ENCODE assay signal across 18 cellular contexts in genomic region chr7:101205901-101206664, GRCh38. TPM values are rescaled to one million over a fixed set of nuclear protein-coding genes. Genes with fewer than 3 reads are reported as not detected.
DNase-seq lines count a peak whose midpoint lies in the region; FAIRE-seq and TF ChIP-seq lines count a peak whose summit lies in the region.
"Had no signal": no experiment of that assay in that cellular context is flagged by ENCODE, and none has a peak within 500 bp of the region (broad histone marks: within the 10 kb centered on the region; RNA-seq: fewer than 3 reads in every experiment).

No MANE protein-coding gene starts in this region.

- H3K23me2 ChIP-seq in H9 (ENCODE audit: insufficient read length, low read depth, low read length, poor library complexity, severe bottlenecking) (peaks cover 3% of the 10 kb centered on the region), H1 (ENCODE audit: low read depth, low read length) (peaks cover 8% of the 10 kb centered on the region; the same call in 1 of the 2 replicates)

- H3K79me2 ChIP-seq in H9 (ENCODE audit: insufficient read depth, low read length) (no peaks in the 10 kb centered on the region), H1 (ENCODE audit: control insufficient read depth in 1 of 2, insufficient read depth in 2 of 2, low read length in 2 of 2) (no peaks in the 10 kb centered on the region), osteoblast (ENCODE audit: insufficient read depth, low read length) (no peaks in the 10 kb centered on the region)

- no peak overlapping the region for H3K14ac ChIP-seq in H9 (ENCODE audit: insufficient read depth, low read length)
- no peak overlapping the region for H3K14ac ChIP-seq in H1 (ENCODE audit: insufficient read length)

- H3K23ac ChIP-seq in H9 (ENCODE audit: insufficient read length, low read depth, low read length) (no peak overlapping the region), H1 (ENCODE audit: insufficient read length) (no peak overlapping the region)

- no peak overlapping the region for H2BK120ac ChIP-seq in H9 (ENCODE audit: low read depth, low read length, poor library complexity, severe bottlenecking)
- no peak overlapping the region for H2BK120ac ChIP-seq in H1 (replicated peaks; ENCODE audit: low read depth, low read length)

- no peak for DNase-seq in T-helper 2 cell treated with Interferon-gamma antibody and Interleukin-4, amounts not matched to agents 5 μg/mL and 100 μg/mL, for 36 hours (ENCODE audit: low spot score)
- no peak for DNase-seq in T-helper 2 cell
- DNase-seq in H9, result no peak
- DNase-seq in H1 (ENCODE audit: low read depth in 1 of 2, low spot score in 2 of 2), result no peak
- DNase-seq in osteoblast (ENCODE audit: insufficient read length, low spot score, missing footprints), result peak; percentile 65
- no peak for DNase-seq in NCI-H1694 treated with DMSO at 0.1 percent for 48 hours (lab: John Stamatoyannopoulos, UW)
- no peak for DNase-seq in NCI-H2107 (lab: John Stamatoyannopoulos, UW)
- no peak for DNase-seq in transverse colon
- DNase-seq: AML-193, DMS79 treated with DMSO at 0.1 percent for 48 hours, HCEC 1CT, KBM-7, NCI-H1105, NCI-H2081 treated with DMSO at 0.1 percent for 48 hours, NCI-H524, NCI-H82, RPMI8226, SIG-M5 had no signal

- CTCF ChIA-PET in H1 (lab: Charles Lee; ENCODE audit: partially characterized antibody), result interaction anchor here (0.6 to 1.8 kb wide), 5 partner anchors 14 to 231 kb away, joined by 3 to 6 read pairs (median 4); no protein-coding TSS in a partner anchor

- peaks cover 3% of the 10 kb centered on the region for H3K4me1 Mint-ChIP-seq in T-helper 2 cell treated with Interferon-gamma antibody and Interleukin-4, amounts not matched to agents 5 μg/mL and 100 μg/mL, for 36 hours (ENCODE audit: low read depth)
- H3K4me1 Mint-ChIP-seq in H9, result peaks cover 2 to 3% of the 10 kb centered on the region in 2 experiments

- no peak overlapping the region for H2AFZ ChIP-seq in H9 (ENCODE audit: low read length)
- H2AFZ ChIP-seq in H1 (ENCODE audit: low read length), result no peak overlapping the region
- H2AFZ ChIP-seq in osteoblast (ENCODE audit: low read length), result no peak overlapping the region

- H3K56ac ChIP-seq in H9 (ENCODE audit: insufficient read length, low read depth, low read length), result no peak overlapping the region
- no peak overlapping the region for H3K56ac ChIP-seq in H1 (replicated peaks; ENCODE audit: insufficient read length, low read depth, low read length)

- no peak for TF ChIP-seq CTCF in H9 (conservative IDR thresholded peaks at IDR 0.05)
- no peak for TF ChIP-seq CTCF in H1 (IDR thresholded peaks at IDR 0.05; ENCODE audit: control extremely low read depth in 1 of 3, insufficient read depth in 1 of 3, low read depth in 1 of 3, low read length in 3 of 3)
- TF ChIP-seq CTCF in osteoblast (IDR thresholded peaks at IDR 0.05; ENCODE audit: extremely low read depth, low read depth, low read length), result no peak
- TF ChIP-seq CTCF in transverse colon (IDR thresholded peaks at IDR 0.05), result no peak

- H3K4ac ChIP-seq in H9 (ENCODE audit: low read depth, low read length) (no peak overlapping the region), H1 (replicated peaks; ENCODE audit: insufficient read length, low read depth, low read length) (no peak overlapping the region)

- H3K36me3 ChIP-seq in H1 (ENCODE audit: control insufficient read depth in 2 of 4, insufficient read depth in 4 of 4, low read length in 3 of 4) (no peaks in the 10 kb centered on the region; a peak in 1 of 8 replicates), osteoblast (ENCODE audit: insufficient read depth, low read length) (peaks cover 20% of the 10 kb centered on the region), transverse colon (peaks cover 0 to 18% (median 6%) of the 10 kb centered on the region in 4 donors)

- H4K5ac ChIP-seq in H9 (ENCODE audit: insufficient read length, low read depth, low read length) (no peak overlapping the region), H1 (ENCODE audit: insufficient read length, low read depth, low read length) (no peak overlapping the region)

- H2AK5ac ChIP-seq in H9 (ENCODE audit: insufficient read length, low read length) (no peak overlapping the region), H1 (ENCODE audit: low read depth, low read length) (no peak overlapping the region)

- H3K36me3 Mint-ChIP-seq in T-helper 2 cell treated with Interferon-gamma antibody and Interleukin-4, amounts not matched to agents 5 μg/mL and 100 μg/mL, for 36 hours (ENCODE audit: low read depth), result peaks cover 14% of the 10 kb centered on the region
- peaks cover 7 to 38% (median 19%) of the 10 kb centered on the region in 3 experiments; a peak in 6 of 7 replicates for H3K36me3 Mint-ChIP-seq in H9 (ENCODE audit: insufficient read depth in 1 of 3, low read depth in 3 of 3)

- TF ChIP-seq POLR2A in H1 (IDR thresholded peaks at IDR 0.05; ENCODE audit: control extremely low read depth in 1 of 2, low read depth in 2 of 2, low read length in 2 of 2), result no peak
- TF ChIP-seq POLR2A in transverse colon (IDR thresholded peaks at IDR 0.05), result no peak

- H4K20me1 ChIP-seq in H9 (ENCODE audit: control insufficient read depth, insufficient read depth, insufficient read length), result no peaks in the 10 kb centered on the region
- peaks cover 0 to 2% of the 10 kb centered on the region in 2 experiments for H4K20me1 ChIP-seq in H1 (replicated peaks in 1 of 2; ENCODE audit: control insufficient read depth in 1 of 2, insufficient read depth in 2 of 2, low read length in 2 of 2)
- H4K20me1 ChIP-seq in osteoblast (ENCODE audit: insufficient read depth, low read length), result no peaks in the 10 kb centered on the region

- H4K91ac ChIP-seq in H9 (ENCODE audit: insufficient read length, low read depth, low read length) (no peak overlapping the region), H1 (replicated peaks; ENCODE audit: insufficient read length, low read length) (peak overlapping the region; percentile 27)

- peak overlapping the region; percentile 52 for H3K27ac Mint-ChIP-seq in T-helper 2 cell treated with Interferon-gamma antibody and Interleukin-4, amounts not matched to agents 5 μg/mL and 100 μg/mL, for 36 hours
- H3K27ac Mint-ChIP-seq in H9, result peak overlapping the region; percentile 49 to 72 (median 52); a peak in 5 of 7 replicates

- H3K27me3 ChIP-seq in H9 (ENCODE audit: insufficient read depth, low read length) (no peaks in the 10 kb centered on the region), H1 (replicated peaks in 1 of 4; ENCODE audit: control insufficient read depth in 3 of 4, extremely low read depth in 1 of 4, insufficient read depth in 3 of 4, low read length in 3 of 4) (peaks cover 0 to 16% (median 7%) of the 10 kb centered on the region in 4 experiments; a peak in 5 of 7 replicates), osteoblast (ENCODE audit: insufficient read depth, low read length) (peaks cover 25% of the 10 kb centered on the region), transverse colon (peaks cover 23% of the 10 kb centered on the region)

- no peak for TF ChIP-seq RAD21 in H1 (IDR thresholded peaks at IDR 0.05 in 1 of 2, conservative IDR thresholded peaks at IDR 0.05 in 1 of 2; ENCODE audit: low read depth in 2 of 2, low read length in 2 of 2)

- H3K9ac ChIP-seq in H9 (ENCODE audit: extremely low read depth, insufficient read length, low read length) (no peak overlapping the region), H1 (replicated peaks in 1 of 4; ENCODE audit: extremely low read depth in 1 of 4, low read depth in 3 of 4, low read length in 3 of 4) (no peak overlapping the region)

- H3K4me3 ChIP-seq in H1 (ENCODE audit: extremely low read depth in 1 of 4, insufficient read depth in 2 of 4, low read depth in 3 of 4, low read length in 4 of 4) (no peak overlapping the region), osteoblast (ENCODE audit: insufficient read depth, low read length) (no peak overlapping the region), transverse colon (no peak overlapping the region)

- H2BK15ac ChIP-seq in H9 (ENCODE audit: low read depth, low read length) (no peak overlapping the region), H1 (ENCODE audit: low read length) (no peak overlapping the region)

- H4K8ac ChIP-seq in H9 (replicated peaks; ENCODE audit: insufficient read length, low read depth, low read length), result no peak overlapping the region
- no peak overlapping the region for H4K8ac ChIP-seq in H1 (ENCODE audit: extremely low read depth, insufficient read depth, low read length)

- H3K9me3 ChIP-seq in H9 (ENCODE audit: control insufficient read depth, low read depth, low read length) (no peaks in the 10 kb centered on the region), H1 (ENCODE audit: insufficient read depth in 2 of 2, low read depth in 1 of 2, low read length in 1 of 2) (no peaks in the 10 kb centered on the region), osteoblast (ENCODE audit: low read depth, low read length) (no peaks in the 10 kb centered on the region), transverse colon (no peaks in the 10 kb centered on the region)

- in situ Hi-C loops in transverse colon (cut with MboI; ENCODE audit: low pct_ligation_motif_present in 1 of 4, low pct_unique_long_range_greater_than_20kb in 1 of 4, low sequenced_read_pairs in 3 of 4), result no loop called here

- peaks cover 21% of the 10 kb centered on the region for H3K27me3 Mint-ChIP-seq in T-helper 2 cell treated with Interferon-gamma antibody and Interleukin-4, amounts not matched to agents 5 μg/mL and 100 μg/mL, for 36 hours (ENCODE audit: low read depth)
- H3K27me3 Mint-ChIP-seq in H9 (ENCODE audit: low read depth), result peaks cover 10% of the 10 kb centered on the region

- H2BK20ac ChIP-seq in H9 (ENCODE audit: low read depth, low read length, poor library complexity, severe bottlenecking), result no peak overlapping the region
- no peak overlapping the region for H2BK20ac ChIP-seq in H1 (ENCODE audit: low read length)

- H2BK5ac ChIP-seq in H9 (ENCODE audit: insufficient read length, low read length), result no peak overlapping the region
- H2BK5ac ChIP-seq in H1 (ENCODE audit: low read depth, low read length), result no peak overlapping the region; the same call in 1 of the 2 replicates

- no peak for TF ChIP-seq EP300 in H1 (IDR thresholded peaks at IDR 0.05; ENCODE audit: borderline replicate concordance in 1 of 2, low read depth in 2 of 2, low read length in 2 of 2)
- TF ChIP-seq EP300 in transverse colon (IDR thresholded peaks at IDR 0.05; ENCODE audit: low read depth), result no peak

- H3K4me3 Mint-ChIP-seq in T-helper 2 cell treated with Interferon-gamma antibody and Interleukin-4, amounts not matched to agents 5 μg/mL and 100 μg/mL, for 36 hours, result no peak overlapping the region
- H3K4me3 Mint-ChIP-seq in H9, result no peak overlapping the region

- no peaks in the 10 kb centered on the region for H3K9me3 Mint-ChIP-seq in T-helper 2 cell treated with Interferon-gamma antibody and Interleukin-4, amounts not matched to agents 5 μg/mL and 100 μg/mL, for 36 hours
- H3K9me3 Mint-ChIP-seq in H9, result no peaks in the 10 kb centered on the region

- FAIRE-seq in H1 (lab: Jason Lieb, UNC), result no peak

- H3T11ph ChIP-seq in H9 (ENCODE audit: low read length), result no peak overlapping the region

- POLR2A ChIA-PET in H1 (lab: Charles Lee; ENCODE audit: partially characterized antibody), result interaction anchor here (0.6 to 2.4 kb wide), 6 partner anchors 9 to 225 kb away, joined by 3 to 8 read pairs (median 6); partner anchors contain the start of genes CLDN15 and PLOD3

- H3K18ac ChIP-seq in H9 (ENCODE audit: insufficient read length, low read depth, low read length) (no peak overlapping the region), H1 (ENCODE audit: extremely low read depth, low read length) (no peak overlapping the region)

- intact Hi-C loops in transverse colon (cut with DNase I; ENCODE audit: low total_unique reads), result no loop called here

- H3K27ac ChIP-seq in H9 (ENCODE audit: insufficient read length, low read depth, low read length) (no peak overlapping the region), H1 (ENCODE audit: low read depth, low read length) (no peak overlapping the region), osteoblast (ENCODE audit: low read depth, low read length) (no peak overlapping the region), transverse colon (no peak overlapping the region)

- no CpG with 5 or more reads among the region's 32 CpGs for WGBS in H9 (ENCODE audit: extremely low coverage, insufficient read length, low lambda C conversion rate)
- WGBS in H1 (ENCODE audit: extremely low coverage in 1 of 2, insufficient coverage in 1 of 2, insufficient read length in 1 of 2, insufficient replicate concordance in 2 of 2, low coverage in 1 of 2, low lambda C conversion rate in 2 of 2, missing lambda C conversion rate in 1 of 2), 2 experiments, result 90% methylated on average over 30 of the region's 32 CpGs; no CpG with 5 or more reads in 1 of the 2 experiments
- WGBS in transverse colon (ENCODE audit: low coverage in 1 of 2), 2 donors, result 83 to 90% methylated on average over 2 to 32 of the region's 32 CpGs

- H3K79me1 ChIP-seq in H9 (ENCODE audit: insufficient read depth, low read depth, low read length, poor library complexity, severe bottlenecking) (no peaks in the 10 kb centered on the region), H1 (ENCODE audit: low read depth, low read length) (no peaks in the 10 kb centered on the region)

- no peaks in the 10 kb centered on the region; the same call in 1 of the 2 replicates for H3K4me1 ChIP-seq in H9 (ENCODE audit: insufficient read depth, low read length)
- peaks cover under 1 to 8% (median 5%) of the 10 kb centered on the region in 4 experiments; a peak in 6 of 7 replicates for H3K4me1 ChIP-seq in H1 (replicated peaks in 1 of 4; ENCODE audit: control insufficient read depth in 3 of 4, insufficient read depth in 4 of 4, low read length in 3 of 4)
- H3K4me1 ChIP-seq in osteoblast (ENCODE audit: insufficient read depth, low read length), result no peaks in the 10 kb centered on the region
- peaks cover 0 to 15% (median 10%) of the 10 kb centered on the region in 4 donors for H3K4me1 ChIP-seq in transverse colon

- H2BK12ac ChIP-seq in H9 (ENCODE audit: insufficient read length, low read depth, low read length) (no peak overlapping the region), H1 (ENCODE audit: low read depth, low read length) (no peak overlapping the region)

- H3K4me2 ChIP-seq in H9 (ENCODE audit: insufficient read depth, insufficient read length, low read length), result no peak overlapping the region
- H3K4me2 ChIP-seq in H1 (ENCODE audit: insufficient read depth in 1 of 2, low read depth in 2 of 2, low read length in 2 of 2), result no peak overlapping the region
- H3K4me2 ChIP-seq in osteoblast (ENCODE audit: insufficient read depth, low read length), result no peak overlapping the region

RNA-seq across cellular contexts. Expression of gene MOGAT3, which starts 5.2 kb away (rescaled TPM):
- total RNA-seq in H9 (2021) (0.11 and 0.15 TPM in 2 replicates), osteoblast (not detected in 2 replicates), transverse colon (10 to 100 TPM; 31.7 to 56.9 (median 44.3) TPM)
- total RNA-seq in H1 (2021; fragmentation: NEBNext Ultra II Directional; extraction: Animal tissue kit (Norgen Biotek cat#: 25700)), result 0.82 TPM in 1 of 2 replicates, not detected in the other
- polyA plus RNA-seq in H1 (2011; rRNA removed), result 0.21 and 0.58 TPM in 2 replicates
- polyA plus RNA-seq in H1 (2011; cell fraction: cytosol; rRNA removed), result 0.48 TPM
- 0.76 TPM for polyA plus RNA-seq in H1 (2011; cell fraction: nucleus; rRNA removed)
- polyA plus RNA-seq in H1 (2012, experiment 1 of 2), result 0.23 to 0.61 TPM (median 0.24 TPM) in 3 of 4 replicates, not detected in the other
- 0.14 TPM for polyA plus RNA-seq in H1 (2012, experiment 2 of 2)
- polyA plus RNA-seq in H1 (2013, experiment 1 of 2), result 0.59 TPM
- polyA plus RNA-seq in H1 (2013, experiment 2 of 2), result 0.72 TPM
- 1.9 TPM in 1 of 2 replicates, not detected in the other for polyA minus RNA-seq in H1 (2011; rRNA and poly(A)+ RNA removed)
- not detected for polyA minus RNA-seq in H1 (2011; cell fraction: cytosol; rRNA and poly(A)+ RNA removed)
- 1.3 TPM for polyA minus RNA-seq in H1 (2011; cell fraction: nucleus; rRNA and poly(A)+ RNA removed)

RNA-seq across cellular contexts. Expression of gene PLOD3, which starts 11.3 kb away (rescaled TPM):
- total RNA-seq in H9 (2021) (70.5 and 74.5 TPM in 2 replicates), osteoblast (78.7 and 81.8 TPM in 2 replicates), transverse colon (10 to 100 TPM; 48.4 to 81.2 (median 60.8) TPM)
- 43.1 and 47.2 TPM in 2 replicates for total RNA-seq in H1 (2021; fragmentation: NEBNext Ultra II Directional; extraction: Animal tissue kit (Norgen Biotek cat#: 25700))
- polyA plus RNA-seq in H1 (2011; rRNA removed), result 28.4 and 57.0 TPM in 2 replicates
- 26.9 TPM for polyA plus RNA-seq in H1 (2011; cell fraction: cytosol; rRNA removed)
- polyA plus RNA-seq in H1 (2011; cell fraction: nucleus; rRNA removed), result 83.2 TPM
- polyA plus RNA-seq in H1 (2012, experiment 1 of 2), result 39.5 to 45.8 TPM (median 44.6 TPM) in 4 replicates
- polyA plus RNA-seq in H1 (2012, experiment 2 of 2), result 42.4 TPM
- 80.5 TPM for polyA plus RNA-seq in H1 (2013, experiment 1 of 2)
- polyA plus RNA-seq in H1 (2013, experiment 2 of 2), result 71.8 TPM
- 12.3 and 19.4 TPM in 2 replicates for polyA minus RNA-seq in H1 (2011; rRNA and poly(A)+ RNA removed)
- polyA minus RNA-seq in H1 (2011; cell fraction: cytosol; rRNA and poly(A)+ RNA removed), result 26.1 TPM
- polyA minus RNA-seq in H1 (2011; cell fraction: nucleus; rRNA and poly(A)+ RNA removed), result 26.9 TPM

RNA-seq across cellular contexts. Expression of gene ZNHIT1, which starts 11.9 kb away (rescaled TPM):
- total RNA-seq in H9 (2021) (52.7 and 53.4 TPM in 2 replicates), osteoblast (64.4 and 66.0 TPM in 2 replicates), transverse colon (100 to 1,000 TPM in 1 of 4 donors, 10 to 100 TPM in 3; 50.5 to 106 (median 78.2) TPM)
- 59.9 and 61.7 TPM in 2 replicates for total RNA-seq in H1 (2021; fragmentation: NEBNext Ultra II Directional; extraction: Animal tissue kit (Norgen Biotek cat#: 25700))
- 38.2 and 48.9 TPM in 2 replicates for polyA plus RNA-seq in H1 (2011; rRNA removed)
- polyA plus RNA-seq in H1 (2011; cell fraction: cytosol; rRNA removed), result 42.0 TPM
- polyA plus RNA-seq in H1 (2011; cell fraction: nucleus; rRNA removed), result 34.7 TPM
- polyA plus RNA-seq in H1 (2012, experiment 1 of 2), result 42.1 to 47.7 TPM (median 44.9 TPM) in 4 replicates
- polyA plus RNA-seq in H1 (2012, experiment 2 of 2), result 69.3 TPM
- polyA plus RNA-seq in H1 (2013, experiment 1 of 2), result 54.8 TPM
- polyA plus RNA-seq in H1 (2013, experiment 2 of 2), result 58.5 TPM
- polyA minus RNA-seq in H1 (2011; rRNA and poly(A)+ RNA removed), result 10.5 and 11.1 TPM in 2 replicates
- 18.8 TPM for polyA minus RNA-seq in H1 (2011; cell fraction: cytosol; rRNA and poly(A)+ RNA removed)
- 10.6 TPM for polyA minus RNA-seq in H1 (2011; cell fraction: nucleus; rRNA and poly(A)+ RNA removed)

RNA-seq across cellular contexts. Expression of gene NAT16, which starts 26.0 kb away (rescaled TPM):
- total RNA-seq in H9 (2021) (0.50 and 0.88 TPM in 2 replicates), osteoblast (not detected in 2 replicates), transverse colon (not detected)
- total RNA-seq in H1 (2021; fragmentation: NEBNext Ultra II Directional; extraction: Animal tissue kit (Norgen Biotek cat#: 25700)), result 0.84 and 1.0 TPM in 2 replicates
- 0.26 and 0.47 TPM in 2 replicates for polyA plus RNA-seq in H1 (2011; rRNA removed)
- polyA plus RNA-seq in H1 (2011; cell fraction: cytosol; rRNA removed), result 1.1 TPM
- polyA plus RNA-seq in H1 (2011; cell fraction: nucleus; rRNA removed), result 1.7 TPM
- polyA plus RNA-seq in H1 (2012, experiment 1 of 2), result 0.62 to 1.2 TPM (median 0.80 TPM) in 4 replicates
- 0.59 TPM for polyA plus RNA-seq in H1 (2012, experiment 2 of 2)
- polyA plus RNA-seq in H1 (2013, experiment 1 of 2), result 0.55 TPM
- 0.37 TPM for polyA plus RNA-seq in H1 (2013, experiment 2 of 2)
- 0.16 TPM in 1 of 2 replicates, not detected in the other for polyA minus RNA-seq in H1 (2011; rRNA and poly(A)+ RNA removed)
- polyA minus RNA-seq in H1 (2011; cell fraction: cytosol; rRNA and poly(A)+ RNA removed), result not detected
- polyA minus RNA-seq in H1 (2011; cell fraction: nucleus; rRNA and poly(A)+ RNA removed), result 1.00 TPM

RNA-seq across cellular contexts. Expression of gene CLDN15, which starts 31.5 kb away (rescaled TPM):
- 9.7 and 11.4 TPM in 2 replicates for total RNA-seq in H9 (2021)
- 5.5 and 5.9 TPM in 2 replicates for total RNA-seq in H1 (2021; fragmentation: NEBNext Ultra II Directional; extraction: Animal tissue kit (Norgen Biotek cat#: 25700))
- polyA plus RNA-seq in H1 (2011; rRNA removed), result 7.6 and 11.1 TPM in 2 replicates
- 7.0 TPM for polyA plus RNA-seq in H1 (2011; cell fraction: cytosol; rRNA removed)
- polyA plus RNA-seq in H1 (2011; cell fraction: nucleus; rRNA removed), result 21.7 TPM
- polyA plus RNA-seq in H1 (2012, experiment 1 of 2), result 3.8 to 6.3 TPM (median 4.8 TPM) in 4 replicates
- polyA plus RNA-seq in H1 (2012, experiment 2 of 2), result 3.7 TPM
- polyA plus RNA-seq in H1 (2013, experiment 1 of 2), result 3.6 TPM
- 2.9 TPM for polyA plus RNA-seq in H1 (2013, experiment 2 of 2)
- polyA minus RNA-seq in H1 (2011; rRNA and poly(A)+ RNA removed), result 2.7 and 5.7 TPM in 2 replicates
- polyA minus RNA-seq in H1 (2011; cell fraction: cytosol; rRNA and poly(A)+ RNA removed), result 2.6 TPM
- polyA minus RNA-seq in H1 (2011; cell fraction: nucleus; rRNA and poly(A)+ RNA removed), result 6.4 TPM
- 3.3 and 4.1 TPM in 2 replicates for total RNA-seq in osteoblast
- 10 to 100 TPM; 27.2 to 58.5 (median 45.4) TPM for total RNA-seq in transverse colon

Comparison
In these comparisons a context has a peak if more than half of its experiments do, and no peak if none do; other contexts are left out.
1. RNA of gene MOGAT3, which starts 5.2 kb away (total RNA-seq): 31.7 to 56.9 TPM in transverse colon; 0.82 TPM in H1, 0.11 to 0.15 TPM in H9 and not detected in osteoblast; every median in the first group is over 10 times any median in the second.